ENCODE assay signal across 19 cellular contexts in genomic region chr12:12181516-12181915, GRCh38.
DNase-seq lines count a peak whose midpoint lies in the region; ATAC-seq, FAIRE-seq and TF ChIP-seq lines count a peak whose summit lies in the region.
"Had no signal": no experiment of that assay in that cellular context is flagged by ENCODE, and none has a peak within 500 bp of the region (broad histone marks: within the 10 kb centered on the region; RNA-seq: fewer than 3 reads in every experiment).

No MANE protein-coding gene starts in this region.

- TF ChIP-seq CTCF in ascending aorta (IDR thresholded peaks at IDR 0.05) (no peak), fibroblast of mammary gland (conservative IDR thresholded peaks at IDR 0.05; ENCODE audit: control insufficient read depth, insufficient read depth, low read depth, low read length) (no peak), left ventricle myocardium inferior (IDR thresholded peaks at IDR 0.05; ENCODE audit: borderline replicate concordance) (no peak), kidney (IDR thresholded peaks at IDR 0.05; ENCODE audit: borderline replicate concordance, extremely low read depth, insufficient read depth) (no peak)

- H3K27ac ChIP-seq in ascending aorta: peak overlapping the region; percentile 64 to 72
- no peak overlapping the region for H3K27ac ChIP-seq in SJCRH30
- H3K27ac ChIP-seq in left ventricle myocardium inferior (replicated peaks): no peak overlapping the region
- H3K27ac ChIP-seq in kidney (ENCODE audit: low read depth in 2 of 2, low read length in 2 of 2): no peak overlapping the region
- H3K27ac ChIP-seq: VCaP had no signal

- no peak overlapping the region for H3K4me3 ChIP-seq in ascending aorta
- no peak overlapping the region for H3K4me3 ChIP-seq in fibroblast of mammary gland (ENCODE audit: control insufficient read depth, low read depth, low read length)
- H3K4me3 ChIP-seq in SJCRH30: no peak overlapping the region
- H3K4me3 ChIP-seq in left ventricle myocardium inferior: no peak overlapping the region
- no peak overlapping the region for H3K4me3 ChIP-seq in kidney (ENCODE audit: low read length in 2 of 2)
- H3K4me3 ChIP-seq: vagina had no signal

- H3K27me3 Mint-ChIP-seq in activated CD8-positive, alpha-beta memory T cell treated with anti-CD3 and anti-CD28 coated beads, Interleukin-2, amount 10 ng/mL, durations not matched to agents 7 days and 5 days: peaks cover 83% of the 10 kb centered on the region

- DNase-seq in HCEC 1CT: peak; percentile 74
- no peak for DNase-seq in ascending aorta (ENCODE audit: low spot score in 2 of 2)
- peak; percentile 74 for DNase-seq in fibroblast of mammary gland (ENCODE audit: low read depth)
- peak; percentile 15 for DNase-seq in pulmonary artery endothelial cell (ENCODE audit: low read depth, low spot score)
- DNase-seq in SJCRH30: no peak
- DNase-seq in activated CD8-positive, alpha-beta memory T cell treated with anti-CD3 and anti-CD28 coated beads, Interleukin-2, amount 10 ng/mL, durations not matched to agents 7 days and 5 days: no peak
- DNase-seq in left ventricle myocardium inferior: no peak
- no peak for DNase-seq in kidney
- DNase-seq: activated CD8-positive, alpha-beta T cell treated with anti-CD3 and anti-CD28 coated beads for 36 hours; activated T-cell treated with anti-CD3 and anti-CD28 coated beads, Interleukin-2, amount 50 U/mL, for 48 hours; KBM-7; NCI-H1048; NCI-H2029 treated with DMSO at 0.1 percent for 48 hours; NCI-H510A; stimulated activated naive CD8-positive, alpha-beta T cell treated with anti-CD3 and anti-CD28 coated beads, Interleukin-15, amount 100 ng/mL, for 72 hours; T-cell had no signal

- H3K36me3 ChIP-seq in ascending aorta: no peaks in the 10 kb centered on the region
- H3K36me3 ChIP-seq in SJCRH30: peaks cover 2% of the 10 kb centered on the region; the same call in 1 of the 2 replicates
- peaks cover 18% of the 10 kb centered on the region for H3K36me3 ChIP-seq in left ventricle myocardium inferior
- no peaks in the 10 kb centered on the region for H3K36me3 ChIP-seq in kidney (ENCODE audit: control insufficient read depth in 1 of 2, insufficient read depth in 2 of 2, low read length in 2 of 2)
- H3K36me3 ChIP-seq: vagina had no signal

- FAIRE-seq in kidney (lab: Jason Lieb, UNC): no peak

- intact Hi-C loops in ascending aorta (cut with DNase I): no loop called here
- intact Hi-C loops in left ventricle myocardium inferior (cut with micrococcal nuclease): no loop called here
- intact Hi-C loops in kidney (cut with DNase I): no loop called here

- H3K27me3 ChIP-seq in ascending aorta (no peaks in the 10 kb centered on the region), SJCRH30 (no peaks in the 10 kb centered on the region), left ventricle myocardium inferior (ENCODE audit: low read depth) (no peaks in the 10 kb centered on the region)
- H3K27me3 ChIP-seq: vagina had no signal

- ATAC-seq in activated CD8-positive, alpha-beta memory T cell treated with anti-CD3 and anti-CD28 coated beads, Interleukin-2, amount 10 ng/mL, durations not matched to agents 7 days and 5 days: no peak
- ATAC-seq: activated CD8-positive, alpha-beta T cell treated with anti-CD3 and anti-CD28 coated beads for 36 hours; activated naive CD4-positive, alpha-beta T cell treated with anti-CD3 and anti-CD28 coated beads, Interleukin-2, amount 50 U/mL, for 72 hours; stimulated activated naive CD8-positive, alpha-beta T cell treated with anti-CD3 and anti-CD28 coated beads, Interleukin-15, amount 100 ng/mL, for 72 hours; T-cell had no signal

- no peaks in the 10 kb centered on the region for H3K4me1 Mint-ChIP-seq in activated CD8-positive, alpha-beta memory T cell treated with anti-CD3 and anti-CD28 coated beads, Interleukin-2, amount 10 ng/mL, durations not matched to agents 7 days and 5 days
- H3K4me1 Mint-ChIP-seq: stimulated activated naive CD8-positive, alpha-beta T cell treated with anti-CD3 and anti-CD28 coated beads, Interleukin-15, amount 100 ng/mL, for 72 hours; T-cell had no signal

- no peak overlapping the region for H3K9ac ChIP-seq in kidney (ENCODE audit: low read length in 2 of 2)

- no peaks in the 10 kb centered on the region for H3K36me3 Mint-ChIP-seq in activated CD8-positive, alpha-beta memory T cell treated with anti-CD3 and anti-CD28 coated beads, Interleukin-2, amount 10 ng/mL, durations not matched to agents 7 days and 5 days

- H3K4me3 Mint-ChIP-seq in activated CD8-positive, alpha-beta memory T cell treated with anti-CD3 and anti-CD28 coated beads, Interleukin-2, amount 10 ng/mL, durations not matched to agents 7 days and 5 days: no peak overlapping the region
- H3K4me3 Mint-ChIP-seq: activated CD8-positive, alpha-beta T cell treated with anti-CD3 and anti-CD28 coated beads for 36 hours; stimulated activated naive CD8-positive, alpha-beta T cell treated with anti-CD3 and anti-CD28 coated beads, Interleukin-15, amount 100 ng/mL, for 72 hours; T-cell had no signal

- no peak overlapping the region for H3K27ac Mint-ChIP-seq in activated CD8-positive, alpha-beta memory T cell treated with anti-CD3 and anti-CD28 coated beads, Interleukin-2, amount 10 ng/mL, durations not matched to agents 7 days and 5 days
- H3K27ac Mint-ChIP-seq: activated CD8-positive, alpha-beta T cell treated with anti-CD3 and anti-CD28 coated beads for 36 hours; activated naive CD4-positive, alpha-beta T cell treated with anti-CD3 and anti-CD28 coated beads, Interleukin-2, amount 50 U/mL, for 72 hours; stimulated activated naive CD8-positive, alpha-beta T cell treated with anti-CD3 and anti-CD28 coated beads, Interleukin-15, amount 100 ng/mL, for 72 hours; T-cell had no signal

- no peaks in the 10 kb centered on the region for H3K9me3 ChIP-seq in ascending aorta
- no peaks in the 10 kb centered on the region for H3K9me3 ChIP-seq in SJCRH30 (replicated peaks)
- H3K9me3 ChIP-seq in left ventricle myocardium inferior (replicated peaks): no peaks in the 10 kb centered on the region
- H3K9me3 ChIP-seq in kidney (ENCODE audit: control insufficient read depth in 1 of 2, low read length in 2 of 2): no peaks in the 10 kb centered on the region
- H3K9me3 ChIP-seq: vagina had no signal

- CTCF ChIA-PET in activated CD8-positive, alpha-beta memory T cell treated with anti-CD3 and anti-CD28 coated beads, Interleukin-2, amount 10 ng/mL, durations not matched to agents 7 days and 5 days (lab: Charles Lee): no interaction called here

- H3K9me3 Mint-ChIP-seq in activated CD8-positive, alpha-beta memory T cell treated with anti-CD3 and anti-CD28 coated beads, Interleukin-2, amount 10 ng/mL, durations not matched to agents 7 days and 5 days (ENCODE audit: low read depth): no peaks in the 10 kb centered on the region
- H3K9me3 Mint-ChIP-seq: activated CD8-positive, alpha-beta T cell treated with anti-CD3 and anti-CD28 coated beads for 36 hours; activated naive CD4-positive, alpha-beta T cell treated with anti-CD3 and anti-CD28 coated beads, Interleukin-2, amount 50 U/mL, for 72 hours; stimulated activated naive CD8-positive, alpha-beta T cell treated with anti-CD3 and anti-CD28 coated beads, Interleukin-15, amount 100 ng/mL, for 72 hours; T-cell had no signal

- H3K4me1 ChIP-seq in ascending aorta: peaks cover 10 to 45% of the 10 kb centered on the region in 2 donors
- no peaks in the 10 kb centered on the region for H3K4me1 ChIP-seq in SJCRH30
- peaks cover 22% of the 10 kb centered on the region for H3K4me1 ChIP-seq in left ventricle myocardium inferior
- peaks cover 0 to 2% of the 10 kb centered on the region in 2 donors for H3K4me1 ChIP-seq in kidney (ENCODE audit: control insufficient read depth in 1 of 2, insufficient read depth in 1 of 2, low read depth in 1 of 2, low read length in 2 of 2)

Comparison
In these comparisons a context has a peak if more than half of its experiments do, and no peak if none do; other contexts are left out.
1. DNase-seq: peak in HCEC 1CT (single experiment), fibroblast of mammary gland (single experiment) and pulmonary artery endothelial cell (single experiment); none in ascending aorta (0 of 2), SJCRH30 (0 of 2), activated CD8-positive, alpha-beta memory T cell treated with anti-CD3 and anti-CD28 coated beads, Interleukin-2, amount 10 ng/mL, durations not matched to agents 7 days and 5 days (single experiment), left ventricle myocardium inferior (single experiment) and kidney (single experiment).
2. H3K27ac ChIP-seq: peak in ascending aorta (2 of 2); none in SJCRH30 (single experiment), left ventricle myocardium inferior (single experiment) and kidney (0 of 2).